In genomic region chr7:130940907-130941306, GRCh38 we compare ENCODE assay signal across 1 cellular context.
TF ChIP-seq lines count a peak whose summit lies in the region.

No MANE protein-coding gene starts in this region.

TF ChIP-seq in GM23338, 12 proteins besides CTCF, POLR2A, EP300 and RAD21 (continued from another document):
- TF ChIP-seq ETS1 (IDR thresholded peaks at IDR 0.05) (no peak), EZH2phosphoT487 (IDR thresholded peaks at IDR 0.05; ENCODE audit: unreplicated experiment) (no peak), POLR2AphosphoS5 (IDR thresholded peaks at IDR 0.05; ENCODE audit: low read depth) (no peak), EZH2 (IDR thresholded peaks at IDR 0.05; ENCODE audit: low read depth, unreplicated experiment) (no peak)
TF ChIP-seq in GM23338: peak in this region for 0.
